Comparison of ENCODE assay signal across 4 cellular contexts in genomic region chr3:119594929-119595328, GRCh38. TPM values are rescaled to one million over a fixed set of nuclear protein-coding genes. Genes with fewer than 3 reads are reported as not detected.
"Had no signal": no experiment of that assay in that cellular context is flagged by ENCODE, and none has a peak within 500 bp of the region (broad histone marks: within the 10 kb centered on the region; RNA-seq: fewer than 3 reads in every experiment).

No MANE protein-coding gene starts in this region.

RNA-seq across cellular contexts. Expression of gene PLA1A, which starts 2.8 kb away (rescaled TPM):
- total RNA-seq: activated CD8-positive, alpha-beta T cell treated with anti-CD3 and anti-CD28 coated beads for 36 hours; activated naive CD8-positive, alpha-beta T cell treated with anti-CD3 and anti-CD28 coated beads for 36 hours; activated T-cell treated with anti-CD3 and anti-CD28 coated beads, Interleukin-2, amount 50 U/mL, for 4 hours had no signal

RNA-seq across cellular contexts. Expression of gene CD80, which starts 35.5 kb away (rescaled TPM):
- total RNA-seq: astrocyte had no signal
